Comparison of ENCODE assay signal across 23 cellular contexts in genomic region chr16:74271879-74272278, GRCh38. TPM values are rescaled to one million over a fixed set of nuclear protein-coding genes. Genes with fewer than 3 reads are reported as not detected.
DNase-seq lines count a peak whose midpoint lies in the region; ATAC-seq and FAIRE-seq lines count a peak whose summit lies in the region.
"Had no signal": no experiment of that assay in that cellular context is flagged by ENCODE, and none has a peak within 500 bp of the region (broad histone marks: within the 10 kb centered on the region; RNA-seq: fewer than 3 reads in every experiment).

No MANE protein-coding gene starts in this region.

- H3K23ac ChIP-seq in mesenchymal stem cell (ENCODE audit: low read length in 2 of 2), result no peak overlapping the region

- H3K27ac Mint-ChIP-seq in activated T-cell treated with anti-CD3 and anti-CD28 coated beads, Interleukin-2, amount 50 U/mL, for 24 hours, result no peak overlapping the region
- H3K27ac Mint-ChIP-seq: CD4-positive, CD25-positive, alpha-beta regulatory T cell had no signal

- H3K27ac ChIP-seq in mesenchymal stem cell (ENCODE audit: low read length, poor library complexity, severe bottlenecking), result no peak overlapping the region

- no peak overlapping the region for H3K9ac ChIP-seq in mesenchymal stem cell (ENCODE audit: low read length)
- H3K9ac ChIP-seq: SK-N-SH had no signal

- 81% methylated on average over 1 of the region's 2 CpGs for WGBS in mesenchymal stem cell

- DNase-seq in HTR-8/SVneo (ENCODE audit: insufficient read length, low spot score), result no peak
- peak; percentile 35 for DNase-seq in RKO (ENCODE audit: low spot score)
- DNase-seq in mesenchymal stem cell, result peak; percentile 14
- DNase-seq in activated T-cell treated with anti-CD3 and anti-CD28 coated beads, Interleukin-2, amount 50 U/mL, for 24 hours, result no peak
- DNase-seq: BE2C; CD4-positive, CD25-positive, alpha-beta regulatory T cell; COR-L47; DMS 273 treated with DMSO at 0.1 percent for 48 hours; GF-D8; MG63; NCI-H1048; NCI-H1436; NCI-H1930; NCI-H2171; NCI-H446; NCI-H69; SHP77; SK-N-SH had no signal

- H3K4ac ChIP-seq in mesenchymal stem cell (ENCODE audit: low read depth in 1 of 2, low read length in 2 of 2), result no peak overlapping the region

- no peaks in the 10 kb centered on the region for H3K79me1 ChIP-seq in mesenchymal stem cell (replicated peaks; ENCODE audit: low read length, poor library complexity, severe bottlenecking)

- no peak overlapping the region for H2BK12ac ChIP-seq in mesenchymal stem cell (ENCODE audit: low read length in 2 of 2)

- H3K4me1 Mint-ChIP-seq in activated T-cell treated with anti-CD3 and anti-CD28 coated beads, Interleukin-2, amount 50 U/mL, for 24 hours (ENCODE audit: low read depth), result no peaks in the 10 kb centered on the region

- H3K36me3 Mint-ChIP-seq in activated T-cell treated with anti-CD3 and anti-CD28 coated beads, Interleukin-2, amount 50 U/mL, for 24 hours (ENCODE audit: low read depth), result no peaks in the 10 kb centered on the region

- H3K27me3 Mint-ChIP-seq in activated T-cell treated with anti-CD3 and anti-CD28 coated beads, Interleukin-2, amount 50 U/mL, for 24 hours, result peaks cover 13% of the 10 kb centered on the region

- peak; percentile 77 for FAIRE-seq in HTR-8/SVneo (lab: Jason Lieb, UNC)
- FAIRE-seq: GM12878, H1 had no signal

- H3K14ac ChIP-seq in mesenchymal stem cell (ENCODE audit: low read length in 2 of 2), result no peak overlapping the region

- H3K9me3 ChIP-seq in mesenchymal stem cell (ENCODE audit: control insufficient read depth, low read length), result no peaks in the 10 kb centered on the region
- H3K9me3 ChIP-seq: BE2C, MG63, SK-N-SH had no signal

- peak; percentile 28 for ATAC-seq in esophagus mucosa
- no peak for ATAC-seq in GM19395 (IDR thresholded peaks at IDR 0.05; ENCODE audit: unreplicated experiment)
- no peak for ATAC-seq in HG02884 (IDR thresholded peaks at IDR 0.05; ENCODE audit: unreplicated experiment)
- ATAC-seq: GM12878 had no signal

- no peak overlapping the region for H3K18ac ChIP-seq in mesenchymal stem cell (ENCODE audit: low read depth in 1 of 2, low read length in 2 of 2)

- no peak overlapping the region for H4K8ac ChIP-seq in mesenchymal stem cell (ENCODE audit: low read length)

- H2AK5ac ChIP-seq in mesenchymal stem cell (ENCODE audit: low read length, severe bottlenecking), result no peak overlapping the region

- no peak overlapping the region for H3K4me2 ChIP-seq in mesenchymal stem cell (ENCODE audit: low read length, poor library complexity, severe bottlenecking)
- H3K4me2 ChIP-seq: SK-N-SH had no signal

- no peak overlapping the region for H2BK15ac ChIP-seq in mesenchymal stem cell (ENCODE audit: low read depth, poor library complexity, severe bottlenecking)

- no peak overlapping the region for H3K4me3 Mint-ChIP-seq in activated T-cell treated with anti-CD3 and anti-CD28 coated beads, Interleukin-2, amount 50 U/mL, for 24 hours

- H3K27me3 ChIP-seq in mesenchymal stem cell (ENCODE audit: control insufficient read depth in 1 of 2, insufficient read depth in 1 of 2, low read length in 2 of 2), result peaks cover 6 to 11% of the 10 kb centered on the region in 2 experiments
- H3K27me3 ChIP-seq: MG63 had no signal

- H3K4me1 ChIP-seq in mesenchymal stem cell (ENCODE audit: control insufficient read depth, insufficient read depth, low read depth, low read length), result no peaks in the 10 kb centered on the region
- H3K4me1 ChIP-seq: BE2C had no signal

- no peak overlapping the region for H2BK120ac ChIP-seq in mesenchymal stem cell (ENCODE audit: low read depth, low read length)

- no peaks in the 10 kb centered on the region for H3K36me3 ChIP-seq in mesenchymal stem cell (ENCODE audit: control insufficient read depth in 1 of 2, insufficient read depth in 2 of 2, low read depth in 1 of 2, low read length in 2 of 2)
- H3K36me3 ChIP-seq: BE2C, MG63 had no signal

- no peak overlapping the region for H4K91ac ChIP-seq in mesenchymal stem cell (ENCODE audit: low read length)

- no peak overlapping the region for H2BK5ac ChIP-seq in mesenchymal stem cell (ENCODE audit: low read depth, low read length, poor library complexity, severe bottlenecking)

- H3K9me3 Mint-ChIP-seq in activated T-cell treated with anti-CD3 and anti-CD28 coated beads, Interleukin-2, amount 50 U/mL, for 24 hours, result no peaks in the 10 kb centered on the region

- H3K4me3 ChIP-seq in mesenchymal stem cell (ENCODE audit: insufficient read depth in 1 of 2, low read depth in 1 of 2, low read length in 2 of 2), result no peak overlapping the region
- H3K4me3 ChIP-seq: GM12878, MG63 had no signal

- no peak overlapping the region for H2AFZ ChIP-seq in mesenchymal stem cell (ENCODE audit: low read depth, low read length)

RNA-seq across cellular contexts. Expression of gene PSMD7, which starts 24.7 kb away (rescaled TPM):
- total RNA-seq in esophagus mucosa, result 72.0 TPM
- polyA plus RNA-seq in mesenchymal stem cell (2013, experiment 1 of 2), result 117 TPM
- polyA plus RNA-seq in mesenchymal stem cell (2013, experiment 2 of 2), result 115 TPM

Comparison
In these comparisons a context has a peak if more than half of its experiments do, and no peak if none do; other contexts are left out.
1. DNase-seq: peak in RKO (single experiment) and mesenchymal stem cell (single experiment); none in HTR-8/SVneo (single experiment) and activated T-cell treated with anti-CD3 and anti-CD28 coated beads, Interleukin-2, amount 50 U/mL, for 24 hours (single experiment).